12 cellular contexts compared by ENCODE assay signal in the genomic region with DNA sequence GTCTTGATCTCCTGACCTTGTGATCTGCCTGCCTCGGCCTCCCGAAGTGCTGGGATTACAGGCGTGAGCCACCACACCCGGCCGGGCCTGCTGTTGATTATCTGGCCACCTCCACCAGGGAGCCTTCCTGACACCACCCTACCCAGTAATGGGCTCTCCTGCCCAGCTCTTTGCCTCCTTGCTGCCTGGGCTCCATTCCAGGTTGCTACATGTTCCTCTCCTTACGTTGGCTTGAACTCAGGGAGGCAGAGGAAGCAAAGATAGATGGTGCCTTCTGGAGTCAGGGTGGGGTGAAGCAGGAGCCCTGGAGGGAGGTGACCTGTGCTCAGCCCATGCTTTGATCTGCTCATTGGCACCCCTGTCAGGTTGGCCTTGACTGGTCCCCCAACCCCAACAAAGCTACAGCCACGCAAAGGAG. TPM values are rescaled to one million over a fixed set of nuclear protein-coding genes. Genes with fewer than 3 reads are reported as not detected.
DNase-seq lines count a peak whose midpoint lies in the region; ATAC-seq and TF ChIP-seq lines count a peak whose summit lies in the region.
"Had no signal": no experiment of that assay in that cellular context is flagged by ENCODE, and none has a peak within 500 bp of the region (broad histone marks: within the 10 kb centered on the region; RNA-seq: fewer than 3 reads in every experiment).

No MANE protein-coding gene starts in this region.

- H3K4me3 ChIP-seq in BLaER1 treated with 17β-estradiol and CSF1 and Interleukin-3, amounts not matched to agents 10 nM and 100 nM, result no peak overlapping the region

- no peak overlapping the region for H3K4me3 Mint-ChIP-seq in activated CD8-positive, alpha-beta T cell treated with anti-CD3 and anti-CD28 coated beads for 36 hours
- H3K4me3 Mint-ChIP-seq in immature natural killer cell, result peak overlapping the region in 4 of 5 donors; percentile 24 to 73 (median 38)

- H3K27me3 ChIP-seq in BLaER1 treated with 17β-estradiol and CSF1 and Interleukin-3, amounts not matched to agents 10 nM and 100 nM, result peaks cover 0 to 35% (median 26%) of the 10 kb centered on the region in 11 experiments; a peak in 16 of 22 replicates

- DNase-seq in EL (peak; percentile 40), immature natural killer cell (peak in 2 of 3 donors; percentile 14 to 25), NCI-H1694 treated with DMSO at 0.1 percent for 48 hours (lab: John Stamatoyannopoulos, UW) (no peak), nucleus accumbens (lab: John Stamatoyannopoulos, UW) (no peak), NCI-H345 treated with DMSO at 0.1 percent for 48 hours (lab: John Stamatoyannopoulos, UW; ENCODE audit: unreplicated experiment) (no peak)
- no peak for DNase-seq in activated CD8-positive, alpha-beta T cell treated with anti-CD3 and anti-CD28 coated beads for 36 hours
- no peak for DNase-seq in stimulated activated naive CD4-positive, alpha-beta T cell (lab: John Stamatoyannopoulos, UW)
- DNase-seq: GF-D8, NCI-H187 had no signal

- H3K4me1 ChIP-seq in BLaER1 treated with 17β-estradiol and CSF1 and Interleukin-3, amounts not matched to agents 10 nM and 100 nM, result peaks cover 7 to 60% (median 26%) of the 10 kb centered on the region in 10 experiments; a peak in 19 of 20 replicates

- ATAC-seq in activated CD8-positive, alpha-beta T cell treated with anti-CD3 and anti-CD28 coated beads for 36 hours, result no peak

- H3K9ac ChIP-seq in BLaER1 treated with 17β-estradiol and CSF1 and Interleukin-3, amounts not matched to agents 10 nM and 100 nM, result peak overlapping the region in 3 of 11 experiments; percentile 8 to 15 (median 11); a peak in 1 of 22 replicates

- H3K36me3 ChIP-seq in BLaER1 treated with 17β-estradiol and CSF1 and Interleukin-3, amounts not matched to agents 10 nM and 100 nM, result peaks cover 45 to 51% (median 48%) of the 10 kb centered on the region in 11 experiments

- no peaks in the 10 kb centered on the region for H3K9me3 Mint-ChIP-seq in activated CD8-positive, alpha-beta T cell treated with anti-CD3 and anti-CD28 coated beads for 36 hours
- no peaks in the 10 kb centered on the region for H3K9me3 Mint-ChIP-seq in immature natural killer cell

- peak overlapping the region; percentile 66 for H3K27ac Mint-ChIP-seq in activated CD8-positive, alpha-beta T cell treated with anti-CD3 and anti-CD28 coated beads for 36 hours
- peak overlapping the region; percentile 94 to 100 (median 100) for H3K27ac Mint-ChIP-seq in immature natural killer cell

- H4K20me1 ChIP-seq in BLaER1 treated with 17β-estradiol and CSF1 and Interleukin-3, amounts not matched to agents 10 nM and 100 nM, result peaks cover 10 to 61% (median 55%) of the 10 kb centered on the region in 11 experiments; a peak in 21 of 22 replicates

- POLR2A ChIA-PET in activated CD8-positive, alpha-beta T cell treated with anti-CD3 and anti-CD28 coated beads for 36 hours (lab: Charles Lee), result interaction anchor here (1.5 to 3.9 kb wide), 2 partner anchors 10 to 51 kb away, joined by 5 to 21 read pairs; partner anchors contain the start of gene RPL10

- peaks cover 19% of the 10 kb centered on the region for H3K36me3 Mint-ChIP-seq in activated CD8-positive, alpha-beta T cell treated with anti-CD3 and anti-CD28 coated beads for 36 hours (ENCODE audit: low read depth)
- H3K36me3 Mint-ChIP-seq in immature natural killer cell, result peaks cover 0 to 7% (median 3%) of the 10 kb centered on the region in 3 donors

- intact Hi-C loops in activated CD8-positive, alpha-beta T cell treated with anti-CD3 and anti-CD28 coated beads for 36 hours (cut with micrococcal nuclease), result no loop called here

- no peaks in the 10 kb centered on the region for H3K27me3 Mint-ChIP-seq in activated CD8-positive, alpha-beta T cell treated with anti-CD3 and anti-CD28 coated beads for 36 hours
- peaks cover 37 to 50% (median 46%) of the 10 kb centered on the region in 3 donors for H3K27me3 Mint-ChIP-seq in immature natural killer cell (ENCODE audit: low read depth in 3 of 3)

- TF ChIP-seq CTCF in activated CD8-positive, alpha-beta T cell treated with anti-CD3 and anti-CD28 coated beads for 36 hours (IDR thresholded peaks at IDR 0.05), result no peak

- peak overlapping the region in 5 of 11 experiments; percentile 32 to 74 (median 44); a peak in 7 of 22 replicates for H3K27ac ChIP-seq in BLaER1 treated with 17β-estradiol and CSF1 and Interleukin-3, amounts not matched to agents 10 nM and 100 nM

- H3K4me1 Mint-ChIP-seq in activated CD8-positive, alpha-beta T cell treated with anti-CD3 and anti-CD28 coated beads for 36 hours (ENCODE audit: low read depth), result peaks cover 39% of the 10 kb centered on the region
- H3K4me1 Mint-ChIP-seq in immature natural killer cell, result peaks cover 55 to 60% of the 10 kb centered on the region in 2 donors

- CTCF ChIA-PET in activated CD8-positive, alpha-beta T cell treated with anti-CD3 and anti-CD28 coated beads for 36 hours (lab: Charles Lee), result no interaction called here

- peaks cover 0 to 13% (median 0%) of the 10 kb centered on the region in 11 experiments; a peak in 7 of 22 replicates for H3K9me3 ChIP-seq in BLaER1 treated with 17β-estradiol and CSF1 and Interleukin-3, amounts not matched to agents 10 nM and 100 nM (replicated peaks in 1 of 11)

- peak overlapping the region in 9 of 11 experiments; percentile 6 to 46 (median 21); a peak in 9 of 22 replicates for H3K4me2 ChIP-seq in BLaER1 treated with 17β-estradiol and CSF1 and Interleukin-3, amounts not matched to agents 10 nM and 100 nM

RNA-seq across cellular contexts. Expression of gene FLNA, which starts 26.3 kb away (rescaled TPM):
- 1,000 to 10,000 TPM; 1,057 to 1,091 TPM for total RNA-seq in activated CD8-positive, alpha-beta T cell treated with anti-CD3 and anti-CD28 coated beads for 36 hours
- 1,000 to 10,000 TPM in 1 of 3 donors, 100 to 1,000 TPM in 2; 135 to 1,231 (median 241) TPM for polyA plus RNA-seq in immature natural killer cell

RNA-seq across cellular contexts. Expression of gene EMD, which starts 31.0 kb away (rescaled TPM):
- 10 to 100 TPM; 92.4 to 96.6 TPM for total RNA-seq in activated CD8-positive, alpha-beta T cell treated with anti-CD3 and anti-CD28 coated beads for 36 hours
- 10 to 100 TPM; 27.2 to 31.2 (median 28.9) TPM for polyA plus RNA-seq in immature natural killer cell

RNA-seq across cellular contexts. Expression of gene RPL10, which starts 50.1 kb away (rescaled TPM):
- 1,000 to 10,000 TPM; 3,574 to 3,675 TPM for total RNA-seq in activated CD8-positive, alpha-beta T cell treated with anti-CD3 and anti-CD28 coated beads for 36 hours
- 1,000 to 10,000 TPM; 2,085 to 3,021 (median 2,819) TPM for polyA plus RNA-seq in immature natural killer cell

RNA-seq across cellular contexts. Expression of gene TKTL1, which starts 52.5 kb away (rescaled TPM):
- total RNA-seq in activated CD8-positive, alpha-beta T cell treated with anti-CD3 and anti-CD28 coated beads for 36 hours, result 1 to 10 TPM in 1 of 2 experiments, under 1 TPM in 1; 0.67 to 1.0 TPM
- polyA plus RNA-seq in immature natural killer cell, result 100 to 1,000 TPM in 1 of 3 donors, 10 to 100 TPM in 2; 58.7 to 282 (median 69.8) TPM

RNA-seq across cellular contexts. Expression of gene TEX28, which starts 53.2 kb away (rescaled TPM):
- not detected for total RNA-seq in activated CD8-positive, alpha-beta T cell treated with anti-CD3 and anti-CD28 coated beads for 36 hours
- under 1 TPM in 1 of 3 donors, not detected in 2; 0.46 TPM for polyA plus RNA-seq in immature natural killer cell
- total RNA-seq: subcutaneous adipose tissue had no signal
- polyA plus RNA-seq: neural cell had no signal

Comparison
In these comparisons a context has a peak if more than half of its experiments do, and no peak if none do; other contexts are left out.
1. DNase-seq: peak in EL (single experiment) and immature natural killer cell (2 of 3); none in activated CD8-positive, alpha-beta T cell treated with anti-CD3 and anti-CD28 coated beads for 36 hours (single experiment), stimulated activated naive CD4-positive, alpha-beta T cell (0 of 6), NCI-H1694 treated with DMSO at 0.1 percent for 48 hours (single experiment), nucleus accumbens (0 of 56) and NCI-H345 treated with DMSO at 0.1 percent for 48 hours (single experiment).